8 cellular contexts compared by ENCODE assay signal in genomic region chr1:170707959-170708666, GRCh38. TPM values are rescaled to one million over a fixed set of nuclear protein-coding genes. Genes with fewer than 3 reads are reported as not detected.
A peak's percentile ranks its signal among the peaks of the same experiment; 100 is the strongest.
DNase-seq lines count a peak whose midpoint lies in the region; ATAC-seq and TF ChIP-seq lines count a peak whose summit lies in the region.

No MANE protein-coding gene starts in this region.

- no peak overlapping the region for H3K27ac ChIP-seq in Panc1 (ENCODE audit: low read length)
- peak overlapping the region; percentile 88 for H3K27ac ChIP-seq in psoas muscle

- H3K9me3 ChIP-seq in Panc1 (ENCODE audit: control insufficient read depth, insufficient read depth, low read depth, low read length): peaks cover 10% of the 10 kb centered on the region; the same call in 1 of the 2 replicates
- H3K9me3 ChIP-seq in psoas muscle: no peaks in the 10 kb centered on the region

- H3K36me3 ChIP-seq in Panc1 (ENCODE audit: control insufficient read depth, insufficient read depth, low read length) (no peaks in the 10 kb centered on the region), psoas muscle (ENCODE audit: insufficient read depth in 1 of 2, low read depth in 1 of 2) (no peaks in the 10 kb centered on the region)

- H3K4me3 ChIP-seq in Panc1 (ENCODE audit: low read depth in 2 of 2, low read length in 2 of 2) (no peak overlapping the region), psoas muscle (no peak overlapping the region)

- no TSS peak for BruUV-seq in Panc1 (replicated peaks; lab: Mats Ljungman, UMichigan)

- ATAC-seq in Panc1 (peak; percentile 97), psoas muscle (peak; percentile 88 to 96 (median 94)), GM18907 (IDR thresholded peaks at IDR 0.05; ENCODE audit: unreplicated experiment) (no peak)

- peak; percentile 98 for DNase-seq in EH (ENCODE audit: low read depth)
- peak; percentile 97 for DNase-seq in Panc1 (ENCODE audit: low read depth, low spot score)
- DNase-seq in fibroblast of gingiva (ENCODE audit: low read depth): peak; percentile 91
- no peak for DNase-seq in psoas muscle
- DNase-seq in iPS-NIHi7 (ENCODE audit: extremely low spot score): no peak
- no peak for DNase-seq in NCI-H1436 (lab: John Stamatoyannopoulos, UW)
- no peak for DNase-seq in activated CD4-positive, alpha-beta T cell treated with anti-CD3 and anti-CD28 coated beads for 48 hours

- H3K27me3 ChIP-seq in Panc1 (ENCODE audit: control insufficient read depth, insufficient read depth, low read length) (no peaks in the 10 kb centered on the region), psoas muscle (ENCODE audit: insufficient read depth in 3 of 3, low read length in 2 of 3) (no peaks in the 10 kb centered on the region)

- peaks cover 3% of the 10 kb centered on the region; the same call in 1 of the 2 replicates for H3K4me1 ChIP-seq in Panc1 (ENCODE audit: control insufficient read depth, insufficient read depth, low read length)
- H3K4me1 ChIP-seq in psoas muscle: peaks cover 28% of the 10 kb centered on the region

- in situ Hi-C loops in Panc1 (cut with HindIII; ENCODE audit: low pct_unique_long_range_greater_than_20kb, low sequenced_read_pairs): no loop called here

- WGBS in psoas muscle, 3 donors: 27 to 49% (median 36%) methylated on average over 5 of the region's 5 CpGs

- POLR2A ChIA-PET in Panc1 (lab: Charles Lee): no interaction called here

- intact Hi-C loops in Panc1 (cut with micrococcal nuclease; ENCODE audit: unreplicated experiment): no loop called here
- intact Hi-C loops in psoas muscle (cut with DNase I): no loop called here

- TF ChIP-seq CTCF in Panc1 (IDR thresholded peaks at IDR 0.05) (no peak), psoas muscle (IDR thresholded peaks at IDR 0.05) (no peak)

- CTCF ChIA-PET in Panc1 (lab: Charles Lee): no interaction called here

RNA-seq across cellular contexts. Expression of gene PRRX1, which starts 44.2 kb away (rescaled TPM):
- total RNA-seq in Panc1 (2021; ENCODE audit: unreplicated experiment): 0.69 TPM
- polyA plus RNA-seq in Panc1 (2012; ENCODE audit: insufficient read length): 0.18 TPM
- 100 to 1,000 TPM in 3 of 4 donors, 10 to 100 TPM in 1; 61.4 to 256 (median 116) TPM for total RNA-seq in psoas muscle
- polyA plus RNA-seq in psoas muscle: 10 to 100 TPM; 27.7 to 64.1 (median 53.7) TPM

Comparison
In these comparisons a context has a peak if more than half of its experiments do, and no peak if none do; other contexts are left out.
1. DNase-seq: peak in EH (single experiment), Panc1 (single experiment) and fibroblast of gingiva (single experiment); none in psoas muscle (0 of 2), iPS-NIHi7 (single experiment), NCI-H1436 (single experiment) and activated CD4-positive, alpha-beta T cell treated with anti-CD3 and anti-CD28 coated beads for 48 hours (single experiment).
2. RNA of gene PRRX1, which starts 44.2 kb away (total RNA-seq): 61.4 to 256 TPM in psoas muscle; 0.69 TPM in Panc1 (single experiment); every median in the first group is over 10 times any median in the second.